In the genomic region with DNA sequence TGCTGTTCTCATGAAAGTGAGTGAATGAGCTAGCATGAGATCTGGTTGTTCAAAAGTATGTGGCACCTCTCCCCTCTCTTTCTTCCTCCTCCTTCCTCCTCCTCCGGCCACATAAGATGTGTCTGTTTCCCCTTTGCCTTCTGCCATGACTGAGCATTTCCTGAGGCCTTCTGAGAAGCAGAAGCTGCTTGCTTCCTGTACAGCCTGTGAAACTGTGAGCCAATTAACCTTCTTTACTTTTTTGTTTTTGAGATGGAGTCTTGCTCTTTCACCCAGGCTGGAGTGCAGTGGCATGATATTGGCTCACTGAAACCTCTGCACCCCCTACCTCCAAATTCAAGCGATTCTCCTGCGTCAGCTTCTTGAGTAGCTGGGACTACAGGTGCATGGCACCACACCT, we compare ENCODE assay signal across 11 cellular contexts. TPM values are rescaled to one million over a fixed set of nuclear protein-coding genes. Genes with fewer than 3 reads are reported as not detected.
DNase-seq lines count a peak whose midpoint lies in the region; ATAC-seq lines count a peak whose summit lies in the region.
"Had no signal": no experiment of that assay in that cellular context is flagged by ENCODE, and none has a peak within 500 bp of the region (broad histone marks: within the 10 kb centered on the region; RNA-seq: fewer than 3 reads in every experiment).

No MANE protein-coding gene starts in this region.

- intact Hi-C loops in activated CD4-positive, alpha-beta T cell treated with anti-CD3 and anti-CD28 coated beads for 36 hours (cut with DNase I, micrococcal nuclease), result no loop called here

- CTCF ChIA-PET in activated CD4-positive, alpha-beta T cell treated with anti-CD3 and anti-CD28 coated beads for 36 hours (lab: Charles Lee), result interaction anchor here (1.4 kb wide), 1 partner anchor 222 kb away, joined by 4 read pairs; no protein-coding TSS in a partner anchor
- CTCF ChIA-PET in T-cell (lab: Charles Lee), result no interaction called here

- POLR2A ChIA-PET in activated CD4-positive, alpha-beta T cell treated with anti-CD3 and anti-CD28 coated beads for 36 hours (lab: Charles Lee), result no interaction called here
- POLR2A ChIA-PET in T-cell (lab: Charles Lee), result no interaction called here

- ATAC-seq in activated CD4-positive, alpha-beta T cell treated with anti-CD3 and anti-CD28 coated beads for 36 hours, result peak; percentile 94
- ATAC-seq in T-cell (replicated peaks in 1 of 4) (peak; percentile 89 to 97 (median 92)), HG03139 (IDR thresholded peaks at IDR 0.05; ENCODE audit: unreplicated experiment) (no peak)

- H3K27me3 Mint-ChIP-seq in activated CD4-positive, alpha-beta T cell treated with anti-CD3 and anti-CD28 coated beads for 36 hours, result no peaks in the 10 kb centered on the region
- no peaks in the 10 kb centered on the region for H3K27me3 Mint-ChIP-seq in T-cell

- H3K4me3 Mint-ChIP-seq in activated CD4-positive, alpha-beta T cell treated with anti-CD3 and anti-CD28 coated beads for 36 hours, result peak overlapping the region; percentile 39
- H3K4me3 Mint-ChIP-seq in T-cell, result peak overlapping the region in 1 of 3 donors; percentile 75

- peak overlapping the region; percentile 95 for H3K27ac Mint-ChIP-seq in activated CD4-positive, alpha-beta T cell treated with anti-CD3 and anti-CD28 coated beads for 36 hours
- H3K27ac Mint-ChIP-seq in T-cell, result peak overlapping the region; percentile 87 to 97

- H3K36me3 Mint-ChIP-seq in activated CD4-positive, alpha-beta T cell treated with anti-CD3 and anti-CD28 coated beads for 36 hours (ENCODE audit: low read depth), result peaks cover 13% of the 10 kb centered on the region
- no peaks in the 10 kb centered on the region for H3K36me3 Mint-ChIP-seq in T-cell

- H3K9me3 Mint-ChIP-seq in activated CD4-positive, alpha-beta T cell treated with anti-CD3 and anti-CD28 coated beads for 36 hours (ENCODE audit: low read depth), result peaks cover 5% of the 10 kb centered on the region
- peaks cover 0 to 4% (median 4%) of the 10 kb centered on the region in 3 donors for H3K9me3 Mint-ChIP-seq in T-cell

- peaks cover 29% of the 10 kb centered on the region for H3K4me1 Mint-ChIP-seq in activated CD4-positive, alpha-beta T cell treated with anti-CD3 and anti-CD28 coated beads for 36 hours
- peaks cover 36 to 55% (median 42%) of the 10 kb centered on the region in 3 donors for H3K4me1 Mint-ChIP-seq in T-cell

- DNase-seq in activated CD4-positive, alpha-beta T cell treated with anti-CD3 and anti-CD28 coated beads for 36 hours, result peak; percentile 57
- no peak for DNase-seq in activated CD4-positive, alpha-beta T cell treated with anti-CD3 and anti-CD28 coated beads for 1 hour
- DNase-seq in T-cell, result peak in 26 of 34 experiments; percentile 1 to 48 (median 18)
- peak; percentile 54 for DNase-seq in dermis blood vessel endothelial cell
- DNase-seq in stimulated activated naive CD4-positive, alpha-beta T cell treated with Interleukin-2 at 50 U/mL for 16 hours (lab: John Stamatoyannopoulos, UW), result peak; percentile 1
- DNase-seq in germinal center (ENCODE audit: low spot score), result no peak
- DNase-seq in SHP77 (lab: John Stamatoyannopoulos, UW), result no peak
- DNase-seq: effector CD4-positive, alpha-beta T cell; mammary epithelial cell; WERI-Rb-1 had no signal

RNA-seq across cellular contexts. Expression of a gene that starts 6.1 kb away (rescaled TPM):
- 1 to 10 TPM; 1.3 to 2.1 TPM for total RNA-seq in activated CD4-positive, alpha-beta T cell treated with anti-CD3 and anti-CD28 coated beads for 36 hours
- 1 to 10 TPM in 1 of 5 donors, under 1 TPM in 3, not detected in 1; 0.32 to 1.1 (median 0.42) TPM for total RNA-seq in T-cell
- total RNA-seq in dermis blood vessel endothelial cell, result not detected in 2 replicates
- total RNA-seq: mammary epithelial cell had no signal

RNA-seq across cellular contexts. Expression of a gene that starts 37.1 kb away (rescaled TPM):
- total RNA-seq in activated CD4-positive, alpha-beta T cell treated with anti-CD3 and anti-CD28 coated beads for 36 hours, result 1 to 10 TPM; 1.3 to 1.6 TPM
- total RNA-seq in T-cell (1 to 10 TPM; 1.4 to 7.6 (median 5.5) TPM), dermis blood vessel endothelial cell (24.0 and 30.0 TPM in 2 replicates)

Comparison
In these comparisons a context has a peak if more than half of its experiments do, and no peak if none do; other contexts are left out.
1. DNase-seq: peak in activated CD4-positive, alpha-beta T cell treated with anti-CD3 and anti-CD28 coated beads for 36 hours (single experiment), T-cell (26 of 34), dermis blood vessel endothelial cell (single experiment) and stimulated activated naive CD4-positive, alpha-beta T cell treated with Interleukin-2 at 50 U/mL for 16 hours (single experiment); none in activated CD4-positive, alpha-beta T cell treated with anti-CD3 and anti-CD28 coated beads for 1 hour (single experiment), germinal center (single experiment) and SHP77 (0 of 2).